ENCODE assay signal across 24 cellular contexts in genomic region chr9:9783211-9783610, GRCh38.
DNase-seq lines count a peak whose midpoint lies in the region; FAIRE-seq and TF ChIP-seq lines count a peak whose summit lies in the region.
"Had no signal": no experiment of that assay in that cellular context is flagged by ENCODE, and none has a peak within 500 bp of the region (broad histone marks: within the 10 kb centered on the region; RNA-seq: fewer than 3 reads in every experiment).

No MANE protein-coding gene starts in this region.

- H3K36me3 ChIP-seq in endothelial cell of umbilical vein (ENCODE audit: control insufficient read depth in 2 of 2, extremely low read depth in 1 of 2, insufficient read depth in 2 of 2, low read length in 2 of 2): no peaks in the 10 kb centered on the region
- H3K36me3 ChIP-seq: BE2C; BLaER1 treated with 17β-estradiol and CSF1 and Interleukin-3, amounts not matched to agents 10 nM and 100 nM; HAP-1 had no signal

- no peaks in the 10 kb centered on the region for H3K27me3 ChIP-seq in endothelial cell of umbilical vein (ENCODE audit: control insufficient read depth in 2 of 2, insufficient read depth in 2 of 2, low read length in 2 of 2)
- H3K27me3 ChIP-seq: BE2C; BLaER1 treated with 17β-estradiol and CSF1 and Interleukin-3, amounts not matched to agents 10 nM and 100 nM had no signal

- no peaks in the 10 kb centered on the region for H3K9me1 ChIP-seq in endothelial cell of umbilical vein (replicated peaks; ENCODE audit: control insufficient read depth, extremely low read depth, insufficient read depth, low read length)

- H3K4me3 ChIP-seq in endothelial cell of umbilical vein (replicated peaks in 1 of 3; ENCODE audit: insufficient read depth in 1 of 3, low read depth in 1 of 3, low read length in 3 of 3): no peak overlapping the region
- H3K4me3 ChIP-seq: A549; BLaER1 treated with 17β-estradiol and CSF1 and Interleukin-3, amounts not matched to agents 10 nM and 100 nM; HAP-1 had no signal

- peaks cover 21% of the 10 kb centered on the region for H3K4me1 ChIP-seq in endothelial cell of umbilical vein (ENCODE audit: control insufficient read depth, extremely low read depth, insufficient read depth, low read length)
- H3K4me1 ChIP-seq: A549; BE2C; BLaER1 treated with 17β-estradiol and CSF1 and Interleukin-3, amounts not matched to agents 10 nM and 100 nM had no signal

- no peak overlapping the region for H2AFZ ChIP-seq in endothelial cell of umbilical vein (ENCODE audit: low read depth, low read length)

- CTCF ChIA-PET in endothelial cell of umbilical vein (lab: Charles Lee): interaction anchor here (1.1 to 3.4 kb wide), 7 partner anchors 9 to 176 kb away, joined by 3 to 48 read pairs (median 7); no protein-coding TSS in a partner anchor

- no peak overlapping the region for H3K9ac ChIP-seq in endothelial cell of umbilical vein (replicated peaks; ENCODE audit: extremely low read depth, insufficient read depth, low read length)
- H3K9ac ChIP-seq: BLaER1 treated with 17β-estradiol and CSF1 and Interleukin-3, amounts not matched to agents 10 nM and 100 nM had no signal

- no TSS peak for BruUV-seq in endothelial cell of umbilical vein (replicated peaks; lab: Mats Ljungman, UMichigan)

- no peak for TF ChIP-seq CTCF in endothelial cell of umbilical vein (IDR thresholded peaks at IDR 0.05; ENCODE audit: extremely low read depth in 1 of 2, insufficient read depth in 1 of 2, low read depth in 1 of 2, low read length in 2 of 2)

- no peaks in the 10 kb centered on the region for H4K20me1 ChIP-seq in endothelial cell of umbilical vein (replicated peaks; ENCODE audit: control insufficient read depth, extremely low read depth, insufficient read depth, low read length)
- H4K20me1 ChIP-seq: BLaER1 treated with 17β-estradiol and CSF1 and Interleukin-3, amounts not matched to agents 10 nM and 100 nM had no signal

- no peaks in the 10 kb centered on the region for H3K9me3 ChIP-seq in endothelial cell of umbilical vein (replicated peaks; ENCODE audit: control insufficient read depth, insufficient read depth, low read length)
- H3K9me3 ChIP-seq: A549; BE2C; BLaER1 treated with 17β-estradiol and CSF1 and Interleukin-3, amounts not matched to agents 10 nM and 100 nM; HAP-1 had no signal

- intact Hi-C loops in endothelial cell of umbilical vein (cut with micrococcal nuclease): no loop called here

- no peaks in the 10 kb centered on the region for H3K79me2 ChIP-seq in endothelial cell of umbilical vein (ENCODE audit: control insufficient read depth, insufficient read depth, low read length)

- dilution Hi-C loops in endothelial cell of umbilical vein (cut with MboI; ENCODE audit: extremely low pct_ligation_motif_present, low sequenced_read_pairs): no loop called here

- peak overlapping the region; percentile 60 for H3K4me2 ChIP-seq in endothelial cell of umbilical vein (ENCODE audit: insufficient read depth, low read length)
- H3K4me2 ChIP-seq: A549; BLaER1 treated with 17β-estradiol and CSF1 and Interleukin-3, amounts not matched to agents 10 nM and 100 nM had no signal

- FAIRE-seq in endothelial cell of umbilical vein (lab: Jason Lieb, UNC) (no peak), RCC 7860 (lab: Jason Lieb, UNC) (no peak), GM12892 (lab: Jason Lieb, UNC) (no peak)
- FAIRE-seq: A549, G401.6, GM18507, H54 had no signal

- TF ChIP-seq POLR2A in endothelial cell of umbilical vein (IDR thresholded peaks at IDR 0.05; ENCODE audit: low read depth, low read length) (no peak), GM12892 (IDR thresholded peaks at IDR 0.05; ENCODE audit: low read depth, low read length) (no peak)

- DNase-seq in OCI-M1 (lab: John Stamatoyannopoulos, UW) (peak; percentile 98), endothelial cell of umbilical vein (ENCODE audit: low read depth, low spot score) (no peak), pons (ENCODE audit: low spot score) (peak; percentile 79), RCC 7860 (ENCODE audit: low spot score) (no peak), GM12892 (ENCODE audit: insufficient read length) (no peak)
- DNase-seq in activated CD4-positive, alpha-beta T cell treated with anti-CD3 and anti-CD28 coated beads, Interleukin-2, amount 50 U/mL, for 48 hours: no peak
- DNase-seq: 8988T; ACHN; AML-193; BE2C; Calu3; CD4-positive, alpha-beta T cell; CD8-positive, alpha-beta memory T cell; COR-L47; DMS53; DND-41; GOT3; HFFc6 had no signal

- peak overlapping the region; percentile 45 for H3K27ac ChIP-seq in endothelial cell of umbilical vein (ENCODE audit: insufficient read depth, low read depth, low read length)
- H3K27ac ChIP-seq: A549; BLaER1 treated with 17β-estradiol and CSF1 and Interleukin-3, amounts not matched to agents 10 nM and 100 nM had no signal

- POLR2A ChIA-PET in endothelial cell of umbilical vein (lab: Charles Lee): no interaction called here

TF ChIP-seq in endothelial cell of umbilical vein, 7 proteins besides CTCF, POLR2A, EP300 and RAD21:
- TF ChIP-seq MYC (IDR thresholded peaks at IDR 0.05; ENCODE audit: low read depth, low read length): no peak
- no peak for TF ChIP-seq FOS (IDR thresholded peaks at IDR 0.05; ENCODE audit: borderline replicate concordance, insufficient read depth, low read length)

Comparison
In these comparisons a context has a peak if more than half of its experiments do, and no peak if none do; other contexts are left out.
1. DNase-seq: peak in OCI-M1 (single experiment) and pons (single experiment); none in endothelial cell of umbilical vein (single experiment), RCC 7860 (single experiment), activated CD4-positive, alpha-beta T cell treated with anti-CD3 and anti-CD28 coated beads, Interleukin-2, amount 50 U/mL, for 48 hours (0 of 2) and GM12892 (single experiment).